8 cellular contexts compared by ENCODE assay signal in the genomic region with DNA sequence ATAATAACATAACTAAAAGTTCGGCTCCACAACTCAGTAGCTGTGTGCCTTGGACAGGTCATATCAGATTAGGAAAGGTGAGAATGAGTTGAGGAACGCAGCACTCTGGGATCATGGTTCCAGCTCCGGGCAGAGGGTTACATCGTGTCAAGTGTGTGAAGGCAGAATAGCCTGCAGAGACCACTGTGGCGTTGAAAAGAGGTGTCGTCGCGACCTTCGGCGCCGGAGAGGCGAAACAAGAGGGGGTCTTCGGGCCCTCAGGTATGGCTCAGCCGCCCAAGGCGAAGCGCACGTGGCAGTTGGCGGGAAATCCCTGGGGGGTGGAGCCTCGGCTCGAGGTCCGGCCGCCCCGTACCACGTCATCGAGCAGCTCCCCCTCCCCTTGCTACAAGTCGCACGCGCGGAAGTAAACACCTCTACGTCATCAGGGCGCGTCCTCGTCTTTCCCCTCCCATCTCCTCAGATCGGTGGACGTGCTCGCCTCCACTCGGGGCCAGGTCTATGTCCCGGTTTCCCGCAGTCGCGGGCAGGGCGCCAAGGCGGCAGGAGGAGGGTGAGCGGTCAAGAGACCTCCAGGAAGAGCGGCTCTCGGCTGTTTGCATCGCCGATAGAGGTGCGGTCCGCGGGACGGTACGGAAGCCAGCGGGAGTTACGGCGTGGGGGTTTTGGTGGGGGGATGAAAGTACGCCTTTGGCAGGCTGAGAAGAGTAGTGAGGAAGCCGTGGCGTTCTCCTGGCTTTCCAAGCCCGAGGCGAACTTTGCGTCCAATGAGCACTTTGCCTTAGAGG. TPM values are rescaled to one million over a fixed set of nuclear protein-coding genes. Genes with fewer than 3 reads are reported as not detected.
DNase-seq lines count a peak whose midpoint lies in the region; ATAC-seq and TF ChIP-seq lines count a peak whose summit lies in the region.

A gene with protein sequence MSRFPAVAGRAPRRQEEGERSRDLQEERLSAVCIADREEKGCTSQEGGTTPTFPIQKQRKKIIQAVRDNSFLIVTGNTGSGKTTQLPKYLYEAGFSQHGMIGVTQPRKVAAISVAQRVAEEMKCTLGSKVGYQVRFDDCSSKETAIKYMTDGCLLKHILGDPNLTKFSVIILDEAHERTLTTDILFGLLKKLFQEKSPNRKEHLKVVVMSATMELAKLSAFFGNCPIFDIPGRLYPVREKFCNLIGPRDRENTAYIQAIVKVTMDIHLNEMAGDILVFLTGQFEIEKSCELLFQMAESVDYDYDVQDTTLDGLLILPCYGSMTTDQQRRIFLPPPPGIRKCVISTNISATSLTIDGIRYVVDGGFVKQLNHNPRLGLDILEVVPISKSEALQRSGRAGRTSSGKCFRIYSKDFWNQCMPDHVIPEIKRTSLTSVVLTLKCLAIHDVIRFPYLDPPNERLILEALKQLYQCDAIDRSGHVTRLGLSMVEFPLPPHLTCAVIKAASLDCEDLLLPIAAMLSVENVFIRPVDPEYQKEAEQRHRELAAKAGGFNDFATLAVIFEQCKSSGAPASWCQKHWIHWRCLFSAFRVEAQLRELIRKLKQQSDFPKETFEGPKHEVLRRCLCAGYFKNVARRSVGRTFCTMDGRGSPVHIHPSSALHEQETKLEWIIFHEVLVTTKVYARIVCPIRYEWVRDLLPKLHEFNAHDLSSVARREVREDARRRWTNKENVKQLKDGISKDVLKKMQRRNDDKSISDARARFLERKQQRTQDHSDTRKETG (plus strand): TSS at position 440 of the 788 bp plus-strand sequence. CDS start 62 bp downstream, at position 502.

- peak within 1 kb of the TSS; percentile 74 for H3K4me2 ChIP-seq in trophoblast cell (ENCODE audit: low read length)

- H3K4me3 ChIP-seq in adipocyte (ENCODE audit: low read length) (peak within 1 kb of the TSS; percentile 97), trophoblast cell (ENCODE audit: low read depth, low read length) (peak within 1 kb of the TSS; percentile 95), tibial nerve (peak within 1 kb of the TSS; percentile 84 to 92 (median 86))

- DNase-seq in GM10248 (ENCODE audit: extremely low spot score) (peak; percentile 98), NCI-H1436 treated with DMSO at 0.1 percent for 48 hours (lab: John Stamatoyannopoulos, UW) (peak; percentile 89), T follicular helper cell (ENCODE audit: low read depth) (peak; percentile 93), adipocyte (ENCODE audit: low read depth) (peak; percentile 98), cardiac septum (ENCODE audit: low spot score) (peak; percentile 98), trophoblast cell (peak; percentile 94 to 95), tibial nerve (ENCODE audit: low spot score in 2 of 2) (peak; percentile 88 to 93)

- peaks cover 7% of the 10 kb centered on the region for H3K4me1 ChIP-seq in adipocyte (ENCODE audit: control insufficient read depth, insufficient read depth, low read length)
- H3K4me1 ChIP-seq in trophoblast cell (ENCODE audit: control insufficient read depth in 1 of 2, insufficient read depth in 2 of 2, low read length in 2 of 2): peaks cover 2 to 3% of the 10 kb centered on the region in 2 experiments
- peaks cover 0 to 22% (median 6%) of the 10 kb centered on the region in 4 donors for H3K4me1 ChIP-seq in tibial nerve

- POLR2A ChIA-PET in GM10248 (lab: Yijun Ruan, JAX): interaction anchor here (0.6 kb wide), 1 partner anchor 35 kb away, joined by 5 read pairs; no protein-coding TSS in a partner anchor

- no peaks in the 10 kb centered on the region for H3K79me2 ChIP-seq in trophoblast cell (ENCODE audit: control insufficient read depth, insufficient read depth, low read length, poor library complexity)

- peak within 1 kb of the TSS; percentile 98 for H4K8ac ChIP-seq in trophoblast cell (ENCODE audit: low read depth, low read length)

- intact Hi-C loops in cardiac septum (cut with DNase I): loop anchor here (5.0 to 10.0 kb wide), 2 partner anchors 49 to 253 kb away; a partner anchor contains a TSS

- peak within 1 kb of the TSS; percentile 26 for H2BK5ac ChIP-seq in trophoblast cell (ENCODE audit: low read depth, low read length, poor library complexity)

- TF ChIP-seq CTCF in GM10248 (IDR thresholded peaks at IDR 0.05; ENCODE audit: control extremely low read depth, extremely low read depth, low read depth, missing control alignments) (no peak), tibial nerve (IDR thresholded peaks at IDR 0.05) (peak in 2 of 5 experiments; percentile 21 to 28)

- peak within 1 kb of the TSS; percentile 73 for H3K4ac ChIP-seq in trophoblast cell (ENCODE audit: low read depth, low read length)

- H3K79me1 ChIP-seq in trophoblast cell (ENCODE audit: low read length): peaks cover 3% of the 10 kb centered on the region

- CTCF ChIA-PET in GM10248 (lab: Yijun Ruan, JAX): interaction anchor here (1.0 kb wide), 1 partner anchor 43 kb away, joined by 4 read pairs; no protein-coding TSS in a partner anchor

- peak; percentile 39 to 92 for TF ChIP-seq EP300 in tibial nerve (IDR thresholded peaks at IDR 0.05)

- H3K27me3 ChIP-seq in adipocyte (replicated peaks; ENCODE audit: control insufficient read depth, insufficient read depth, low read length) (no peaks in the 10 kb centered on the region), trophoblast cell (ENCODE audit: insufficient read depth, low read length) (no peaks in the 10 kb centered on the region), tibial nerve (no peaks in the 10 kb centered on the region)

- WGBS in trophoblast cell (ENCODE audit: extremely low coverage, insufficient coverage, insufficient read length): no CpG with 5 or more reads among the region's 62 CpGs
- 12 to 15% methylated on average over 35 to 49 of the region's 62 CpGs for WGBS in tibial nerve, 2 donors

- TF ChIP-seq POLR2A in tibial nerve (IDR thresholded peaks at IDR 0.05): peak in 1 of 2 donors; percentile 60

- no peak within 1 kb of the TSS for H3K27ac ChIP-seq in trophoblast cell (ENCODE audit: low read depth, low read length)
- H3K27ac ChIP-seq in tibial nerve: peak within 1 kb of the TSS; percentile 87 to 92 (median 91)

- H3K36me3 ChIP-seq in adipocyte (ENCODE audit: control insufficient read depth, insufficient read depth, low read length, severe bottlenecking) (no peaks in the 10 kb centered on the region), trophoblast cell (ENCODE audit: control insufficient read depth in 1 of 2, insufficient read depth in 2 of 2, low read length in 2 of 2) (no peaks in the 10 kb centered on the region), tibial nerve (peaks cover 0 to 6% (median 0%) of the 10 kb centered on the region in 3 donors)

- H2BK120ac ChIP-seq in trophoblast cell (ENCODE audit: insufficient read depth, low read length, poor library complexity): no peak within 1 kb of the TSS

- ATAC-seq in HG02759 (IDR thresholded peaks at IDR 0.05; ENCODE audit: unreplicated experiment): peak; percentile 94

- H2AFZ ChIP-seq in trophoblast cell (ENCODE audit: insufficient read depth, low read length, poor library complexity): peak within 1 kb of the TSS; percentile 98

- no peak within 1 kb of the TSS for H3K23ac ChIP-seq in trophoblast cell (ENCODE audit: low read length)

- H2AK5ac ChIP-seq in trophoblast cell (ENCODE audit: low read length): no peak within 1 kb of the TSS

- peak within 1 kb of the TSS; percentile 78 for H4K91ac ChIP-seq in trophoblast cell (ENCODE audit: low read depth, low read length)

- H3K18ac ChIP-seq in trophoblast cell (ENCODE audit: low read length): peak within 1 kb of the TSS; percentile 70

- peak within 1 kb of the TSS; percentile 38 for H2BK12ac ChIP-seq in trophoblast cell (ENCODE audit: low read length)

- H4K12ac ChIP-seq in trophoblast cell (ENCODE audit: low read depth, low read length): peak within 1 kb of the TSS; percentile 79

- peak within 1 kb of the TSS; percentile 76 for H3K14ac ChIP-seq in trophoblast cell (ENCODE audit: low read length)

- H3K9ac ChIP-seq in adipocyte (ENCODE audit: low read length) (peak within 1 kb of the TSS; percentile 87), trophoblast cell (ENCODE audit: low read length) (peak within 1 kb of the TSS; percentile 49)

- H3K9me3 ChIP-seq in adipocyte (ENCODE audit: control insufficient read depth, low read length) (no peaks in the 10 kb centered on the region), trophoblast cell (ENCODE audit: insufficient read depth, low read depth, low read length) (peaks cover 2% of the 10 kb centered on the region), tibial nerve (no peaks in the 10 kb centered on the region)

RNA-seq across cellular contexts. Expression of the gene that starts here (rescaled TPM):
- total RNA-seq in cardiac septum: 18.2 TPM
- polyA plus RNA-seq in trophoblast cell (2013): 18.5 and 18.9 TPM in 2 replicates
- 10 to 100 TPM; 31.2 to 38.5 (median 33.5) TPM for total RNA-seq in tibial nerve
